ENCODE assay signal across 11 cellular contexts in the genomic region with DNA sequence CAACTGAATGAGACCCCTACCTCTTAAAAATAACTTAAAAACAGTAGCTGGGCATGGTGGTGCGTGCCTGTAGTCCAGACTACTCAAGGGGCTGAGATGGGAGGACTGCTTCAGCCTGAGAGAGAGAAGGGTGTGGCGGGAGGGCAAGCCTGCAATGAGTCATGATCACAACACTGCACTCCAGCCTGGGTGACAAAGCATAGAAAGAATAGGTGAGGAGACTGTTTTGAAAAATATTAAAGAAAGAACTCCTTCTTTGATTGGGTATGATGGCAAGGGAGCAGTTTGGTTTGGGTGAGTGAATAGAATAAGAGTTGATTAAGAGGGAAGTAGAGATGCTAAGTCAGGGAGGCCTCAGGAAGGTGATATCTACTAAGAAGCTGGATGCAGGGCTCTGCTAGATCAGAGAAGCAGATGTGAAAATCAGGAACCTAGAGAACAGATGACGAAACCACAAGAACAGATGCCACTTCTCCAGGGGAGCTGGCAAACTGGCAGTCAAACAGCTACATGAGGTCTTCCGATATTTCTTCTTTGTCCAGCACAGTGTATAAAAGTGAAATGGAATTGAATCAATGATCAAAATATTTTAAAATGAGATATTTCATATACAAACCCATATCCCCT.
DNase-seq lines count a peak whose midpoint lies in the region; ATAC-seq and TF ChIP-seq lines count a peak whose summit lies in the region.
"Had no signal": no experiment of that assay in that cellular context is flagged by ENCODE, and none has a peak within 500 bp of the region (broad histone marks: within the 10 kb centered on the region; RNA-seq: fewer than 3 reads in every experiment).

No MANE protein-coding gene starts in this region.

- DNase-seq in Ammon's horn (ENCODE audit: low spot score): peak; percentile 4
- DNase-seq in KBM-7: peak; percentile 89
- DNase-seq in SKM-1 (lab: John Stamatoyannopoulos, UW; ENCODE audit: unreplicated experiment): peak; percentile 53
- peak; percentile 7 to 49 for DNase-seq in foreskin fibroblast
- DNase-seq in GM13976 (ENCODE audit: low spot score): no peak
- no peak for DNase-seq in DMS153 treated with DMSO at 0.1 percent for 48 hours (lab: John Stamatoyannopoulos, UW; ENCODE audit: unreplicated experiment)
- no peak for DNase-seq in mesenteric fat pad (ENCODE audit: low spot score)
- DNase-seq: AML-193, NCI-H69 had no signal

- no peak overlapping the region for H3K4me3 ChIP-seq in foreskin fibroblast (ENCODE audit: low read depth in 1 of 2, low read length in 2 of 2)

- no peak for ATAC-seq in GM18867 (IDR thresholded peaks at IDR 0.05; ENCODE audit: unreplicated experiment)
- ATAC-seq: stimulated activated memory B cell treated with anti-CD40 and anti-IgM and Interleukin-4, amounts not matched to agents 10 μg/mL and 1 μg/mL and 100 μg/mL, for 72 hours had no signal

- in situ Hi-C loops in KBM-7 (cut with MboI; ENCODE audit: low pct_unique_long_range_greater_than_20kb, low sequenced_read_pairs) (no loop called here), GM13976 (cut with MboI; ENCODE audit: low sequenced_read_pairs, unreplicated experiment) (no loop called here)

- TF ChIP-seq CTCF in foreskin fibroblast (IDR thresholded peaks at IDR 0.05; ENCODE audit: low read depth, low read length) (no peak), GM13976 (IDR thresholded peaks at IDR 0.05; ENCODE audit: borderline replicate concordance, control extremely low read depth, extremely low read depth, insufficient read depth, missing control alignments) (no peak)

Comparison
In these comparisons a context has a peak if more than half of its experiments do, and no peak if none do; other contexts are left out.
1. DNase-seq: peak in Ammon's horn (single experiment), KBM-7 (single experiment), SKM-1 (single experiment) and foreskin fibroblast (2 of 2); none in GM13976 (single experiment), DMS153 treated with DMSO at 0.1 percent for 48 hours (single experiment) and mesenteric fat pad (single experiment).